ENCODE assay signal across 13 cellular contexts in genomic region chr12:52496054-52496453, GRCh38. TPM values are rescaled to one million over a fixed set of nuclear protein-coding genes. Genes with fewer than 3 reads are reported as not detected.
A peak's percentile ranks its signal among the peaks of the same experiment; 100 is the strongest.
DNase-seq lines count a peak whose midpoint lies in the region; ATAC-seq and TF ChIP-seq lines count a peak whose summit lies in the region.
"Had no signal": no experiment of that assay in that cellular context is flagged by ENCODE, and none has a peak within 500 bp of the region (broad histone marks: within the 10 kb centered on the region; RNA-seq: fewer than 3 reads in every experiment).

No MANE protein-coding gene starts in this region.

- H3K79me2 ChIP-seq in HCT116 (ENCODE audit: insufficient read depth, low read length), result no peaks in the 10 kb centered on the region
- H3K79me2 ChIP-seq in neural progenitor cell (ENCODE audit: low read depth), result no peaks in the 10 kb centered on the region

- peak overlapping the region; percentile 80 for H3K27ac ChIP-seq in HCT116 (ENCODE audit: low read depth, low read length)
- H3K27ac ChIP-seq in brain microvascular endothelial cell, result peak overlapping the region; percentile 36
- peak overlapping the region; percentile 4 for H3K27ac ChIP-seq in neural progenitor cell
- H3K27ac ChIP-seq in WERI-Rb-1, result no peak overlapping the region
- H3K27ac ChIP-seq: body of pancreas, neutrophil had no signal

- POLR2A ChIA-PET in HCT116 (lab: Charles Lee), result no interaction called here

- in situ Hi-C loops in brain microvascular endothelial cell (cut with HindIII; ENCODE audit: low pct_ligation_motif_present, low sequenced_read_pairs), result no loop called here

- H4K20me1 ChIP-seq in HCT116 (ENCODE audit: insufficient read depth) (no peaks in the 10 kb centered on the region), neural progenitor cell (ENCODE audit: low read depth) (no peaks in the 10 kb centered on the region)

- peaks cover 21% of the 10 kb centered on the region for H3K4me1 Mint-ChIP-seq in neural progenitor cell

- H3K9me3 Mint-ChIP-seq in neural progenitor cell, result no peaks in the 10 kb centered on the region

- no TSS peak for BruUV-seq in HCT116 (replicated peaks; lab: Mats Ljungman, UMichigan)

- ATAC-seq in HCT116 (peak; percentile 64), HG02642 (IDR thresholded peaks at IDR 0.05; ENCODE audit: poor library complexity, unreplicated experiment) (no peak)
- ATAC-seq: body of pancreas had no signal

- DNase-seq in HCT116 (ENCODE audit: low read depth, low spot score), result no peak
- DNase-seq in NCI-H2107 (lab: John Stamatoyannopoulos, UW), result peak; percentile 20
- no peak for DNase-seq in brain microvascular endothelial cell
- no peak for DNase-seq in neural progenitor cell (ENCODE audit: low spot score)
- no peak for DNase-seq in SKM-1 (lab: John Stamatoyannopoulos, UW; ENCODE audit: unreplicated experiment)
- DNase-seq in glomerular visceral epithelial cell (ENCODE audit: extremely low spot score), result no peak
- DNase-seq in WERI-Rb-1, result no peak
- DNase-seq: activated T-cell treated with anti-CD3 and anti-CD28 coated beads, Interleukin-2, amount 50 U/mL, for 48 hours; stimulated activated CD4-positive, alpha-beta T cell treated with anti-CD3 and anti-CD28 coated beads, Interleukin-15, amount 100 ng/mL, for 24 hours had no signal

- H3K36me3 ChIP-seq in HCT116 (ENCODE audit: control insufficient read depth in 1 of 2, insufficient read depth in 2 of 2, low read length in 2 of 2) (no peaks in the 10 kb centered on the region), brain microvascular endothelial cell (replicated peaks) (no peaks in the 10 kb centered on the region), neural progenitor cell (no peaks in the 10 kb centered on the region), WERI-Rb-1 (no peaks in the 10 kb centered on the region)
- H3K36me3 ChIP-seq: neutrophil had no signal

- no peaks in the 10 kb centered on the region for H3K27me3 Mint-ChIP-seq in neural progenitor cell (ENCODE audit: insufficient read depth, low read depth)

- H3K4me2 ChIP-seq in HCT116 (ENCODE audit: low read length), result peak overlapping the region; percentile 73
- H3K4me2 ChIP-seq in neural progenitor cell, result peak overlapping the region; percentile 23

- no peaks in the 10 kb centered on the region for H3K27me3 ChIP-seq in HCT116 (ENCODE audit: insufficient read depth, low read length)
- H3K27me3 ChIP-seq in brain microvascular endothelial cell (replicated peaks), result peaks cover 3% of the 10 kb centered on the region
- H3K27me3 ChIP-seq in neural progenitor cell, result no peaks in the 10 kb centered on the region
- H3K27me3 ChIP-seq in WERI-Rb-1 (ENCODE audit: insufficient read depth, low read depth, severe bottlenecking), result peaks cover 87% of the 10 kb centered on the region
- H3K27me3 ChIP-seq: body of pancreas had no signal

- RAD21 ChIA-PET in HCT116 (lab: Charles Lee; ENCODE audit: low non-redundant PET in 1 of 2, low total read pairs in 2 of 2, uncharacterized antibody in 2 of 2, unreplicated experiment in 2 of 2), result no interaction called here

- H2AFZ ChIP-seq in HCT116 (ENCODE audit: low read depth, low read length, poor library complexity, severe bottlenecking) (no peak overlapping the region), neural progenitor cell (replicated peaks) (no peak overlapping the region)

- H3K9me2 ChIP-seq in HCT116 (ENCODE audit: insufficient read depth), result no peaks in the 10 kb centered on the region

- H3K4me3 ChIP-seq in HCT116 (replicated peaks in 1 of 2; ENCODE audit: low read depth in 1 of 2, low read length in 2 of 2), result peak overlapping the region in 1 of 2 experiments; percentile 30; a peak in 1 of 4 replicates
- H3K4me3 ChIP-seq in brain microvascular endothelial cell (ENCODE audit: low read depth, low read length), result no peak overlapping the region
- no peak overlapping the region for H3K4me3 ChIP-seq in neural progenitor cell
- H3K4me3 ChIP-seq in WERI-Rb-1 (ENCODE audit: low read depth, low read length), result no peak overlapping the region
- H3K4me3 ChIP-seq: body of pancreas had no signal

- no peak for TF ChIP-seq POLR2A in HCT116 (IDR thresholded peaks at IDR 0.05; ENCODE audit: borderline replicate concordance, extremely low read depth, insufficient read depth, insufficient read length)

- no peak overlapping the region for H3K4me3 Mint-ChIP-seq in neural progenitor cell

- intact Hi-C loops in HCT116 (cut with micrococcal nuclease), result no loop called here

- H3K36me3 Mint-ChIP-seq in neural progenitor cell, result no peaks in the 10 kb centered on the region

- peaks cover 13% of the 10 kb centered on the region for H3F3A ChIP-seq in neural progenitor cell (ENCODE audit: low read depth)

- peaks cover 29 to 72% of the 10 kb centered on the region in 2 experiments for H3K4me1 ChIP-seq in HCT116 (ENCODE audit: control insufficient read depth in 1 of 2, insufficient read depth in 2 of 2, low read length in 2 of 2)
- H3K4me1 ChIP-seq in neural progenitor cell, result peaks cover 18% of the 10 kb centered on the region
- H3K4me1 ChIP-seq: body of pancreas had no signal

- H3K9me3 ChIP-seq in HCT116 (ENCODE audit: control insufficient read depth in 1 of 2, insufficient read depth in 1 of 2, low read depth in 1 of 2, low read length in 2 of 2) (no peaks in the 10 kb centered on the region), neural progenitor cell (ENCODE audit: low read depth) (no peaks in the 10 kb centered on the region), WERI-Rb-1 (ENCODE audit: severe bottlenecking) (peaks cover 6% of the 10 kb centered on the region)
- H3K9me3 ChIP-seq: body of pancreas, neutrophil had no signal

- CTCF ChIA-PET in HCT116 (lab: Charles Lee), result no interaction called here

- no peak for TF ChIP-seq RAD21 in HCT116 (IDR thresholded peaks at IDR 0.05; ENCODE audit: low read depth)

- H3K27ac Mint-ChIP-seq in neural progenitor cell, result no peak overlapping the region

- H3K9ac ChIP-seq in HCT116 (ENCODE audit: low read length), result peak overlapping the region; percentile 59
- no peak overlapping the region for H3K9ac ChIP-seq in neural progenitor cell

- TF ChIP-seq CTCF in HCT116 (IDR thresholded peaks at IDR 0.05 in 2 of 3, conservative IDR thresholded peaks at IDR 0.05 in 1 of 3; ENCODE audit: borderline replicate concordance in 1 of 3, insufficient read depth in 1 of 3, low read depth in 2 of 3, low read length in 2 of 3) (no peak), brain microvascular endothelial cell (IDR thresholded peaks at IDR 0.05; ENCODE audit: low read depth, low read length, missing control alignments) (no peak), neural progenitor cell (IDR thresholded peaks at IDR 0.05) (no peak), WERI-Rb-1 (IDR thresholded peaks at IDR 0.05; ENCODE audit: low read depth, low read length) (no peak)

TF ChIP-seq in HCT116, 20 proteins besides CTCF, POLR2A, EP300 and RAD21:
- TF ChIP-seq ZFX (IDR thresholded peaks at IDR 0.05) (no peak), CEBPB (IDR thresholded peaks at IDR 0.05; ENCODE audit: low read depth) (no peak), ELF1 (IDR thresholded peaks at IDR 0.05; ENCODE audit: borderline replicate concordance, low read depth) (no peak), REST (IDR thresholded peaks at IDR 0.05; ENCODE audit: low read depth) (no peak), SRF (IDR thresholded peaks at IDR 0.05; ENCODE audit: low read depth) (no peak)

RNA-seq across cellular contexts. Expression of gene KRT6A, which starts 3.0 kb away (rescaled TPM):
- total RNA-seq in HCT116 (2021; ENCODE audit: unreplicated experiment) (0.66 TPM), neural progenitor cell (ENCODE audit: low replicate concordance) (not detected in 2 replicates)
- 0.61 and 0.90 TPM in 2 replicates for polyA plus RNA-seq in HCT116 (2012)
- total RNA-seq: body of pancreas had no signal

RNA-seq across cellular contexts. Expression of gene KRT6C, which starts 22.4 kb away (rescaled TPM):
- total RNA-seq in HCT116 (2021; ENCODE audit: unreplicated experiment) (not detected), neural progenitor cell (ENCODE audit: low replicate concordance) (not detected in 2 replicates)
- polyA plus RNA-seq in HCT116 (2012), result 0.04 TPM in 1 of 2 replicates, not detected in the other
- total RNA-seq: body of pancreas had no signal

RNA-seq across cellular contexts. Expression of gene KRT5, which starts 24.1 kb away (rescaled TPM):
- 0.44 TPM for total RNA-seq in HCT116 (2021; ENCODE audit: unreplicated experiment)
- 0.25 TPM in 1 of 2 replicates, not detected in the other for polyA plus RNA-seq in HCT116 (2012)
- not detected in 2 replicates for total RNA-seq in neural progenitor cell (ENCODE audit: low replicate concordance)

RNA-seq across cellular contexts. Expression of gene KRT6B, which starts 44.1 kb away (rescaled TPM):
- total RNA-seq in HCT116 (2021; ENCODE audit: unreplicated experiment) (not detected), neural progenitor cell (ENCODE audit: low replicate concordance) (not detected in 2 replicates)
- 0.03 and 0.06 TPM in 2 replicates for polyA plus RNA-seq in HCT116 (2012)
- total RNA-seq: body of pancreas had no signal

RNA-seq across cellular contexts. Expression of gene KRT71, which starts 56.9 kb away (rescaled TPM):
- total RNA-seq in HCT116 (2021; ENCODE audit: unreplicated experiment) (not detected), neural progenitor cell (ENCODE audit: low replicate concordance) (not detected in 2 replicates)
- polyA plus RNA-seq in HCT116 (2012), result not detected in 2 replicates
- total RNA-seq: body of pancreas had no signal
- polyA plus RNA-seq: esophagus had no signal
